22 cellular contexts compared by ENCODE assay signal in the genomic region with DNA sequence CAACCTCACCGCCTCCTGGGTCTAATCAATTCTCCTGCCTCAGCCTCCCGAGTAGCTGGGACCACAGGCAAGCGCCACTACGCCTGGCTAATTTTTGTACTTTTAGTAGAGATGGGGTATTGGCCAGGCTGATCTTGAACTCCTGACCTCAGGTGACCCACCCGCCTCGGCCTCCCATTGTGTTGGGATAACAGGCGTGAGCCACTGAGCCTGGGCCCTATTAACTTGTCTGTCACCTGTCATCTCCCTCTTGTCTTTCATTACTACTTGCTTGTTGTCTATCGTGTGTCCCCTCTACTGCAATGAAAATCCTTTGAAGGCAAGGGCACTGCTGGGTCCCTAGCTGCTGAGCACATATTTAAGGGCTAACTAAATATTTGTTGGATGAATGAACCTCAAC. TPM values are rescaled to one million over a fixed set of nuclear protein-coding genes. Genes with fewer than 3 reads are reported as not detected.
"Had no signal": no experiment of that assay in that cellular context is flagged by ENCODE, and none has a peak within 500 bp of the region (broad histone marks: within the 10 kb centered on the region; RNA-seq: fewer than 3 reads in every experiment).

No MANE protein-coding gene starts in this region.

- H3K4me3 Mint-ChIP-seq: activated B cell treated with CpG ODN at 0.5 μM for 24 hours; activated CD4-positive, alpha-beta memory T cell treated with anti-CD3 and anti-CD28 coated beads, Interleukin-2, amount 10 ng/mL, durations not matched to agents 7 days and 5 days; activated CD8-positive, alpha-beta memory T cell treated with anti-CD3 and anti-CD28 coated beads, Interleukin-2, amount 10 ng/mL, durations not matched to agents 7 days and 5 days; activated naive CD4-positive, alpha-beta T cell treated with anti-CD3 and anti-CD28 coated beads, Interleukin-2, amount 10 ng/mL, durations not matched to agents 7 days and 5 days; activated naive CD8-positive, alpha-beta T cell; activated naive CD8-positive, alpha-beta T cell treated with anti-CD3 and anti-CD28 coated beads, Interleukin-2, amount 50 U/mL, for 24 hours; brain; T-cell had no signal

- H3K4me3 ChIP-seq: Peyer's patch had no signal

- ATAC-seq: activated naive CD8-positive, alpha-beta T cell treated with anti-CD3 and anti-CD28 coated beads, Interleukin-2, amount 50 U/mL, for 24 hours; Right ventricle myocardium inferior; SK-N-SH treated with all-trans-retinoic acid at 6 μM for 48 hours had no signal

- H3K27ac ChIP-seq: Peyer's patch, VCaP had no signal

- H3K9me3 Mint-ChIP-seq: activated B cell treated with CpG ODN at 0.5 μM for 24 hours; activated CD4-positive, alpha-beta memory T cell treated with anti-CD3 and anti-CD28 coated beads, Interleukin-2, amount 10 ng/mL, durations not matched to agents 7 days and 5 days; activated naive CD4-positive, alpha-beta T cell treated with anti-CD3 and anti-CD28 coated beads, Interleukin-2, amount 10 ng/mL, durations not matched to agents 7 days and 5 days; activated naive CD8-positive, alpha-beta T cell treated with anti-CD3 and anti-CD28 coated beads, Interleukin-2, amount 50 U/mL, for 24 hours; T-cell had no signal

- DNase-seq: activated CD4-positive, CD25-positive, alpha-beta regulatory T cell treated with anti-CD3 and anti-CD28 coated beads, Interleukin-2, amount 50 U/mL, for 72 hours; activated CD8-positive, alpha-beta memory T cell treated with anti-CD3 and anti-CD28 coated beads for 24 hours; activated CD8-positive, alpha-beta memory T cell treated with anti-CD3 and anti-CD28 coated beads, Interleukin-2, amount 10 ng/mL, durations not matched to agents 7 days and 5 days; activated CD8-positive, alpha-beta memory T cell treated with anti-CD3 and anti-CD28 coated beads, Interleukin-2, amount 50 U/mL, for 48 hours; activated effector memory CD4-positive, alpha-beta T cell treated with Interleukin-2 at 50 U/mL for 16 hours; MV-4-11; NCI-H1436 treated with DMSO at 0.1 percent for 48 hours; NCI-H2029; NCI-H524 treated with DMSO at 0.1 percent for 48 hours; Peyer's patch; SIG-M5; T-helper 9 cell had no signal

- H3K36me3 Mint-ChIP-seq: activated CD8-positive, alpha-beta memory T cell treated with anti-CD3 and anti-CD28 coated beads, Interleukin-2, amount 10 ng/mL, durations not matched to agents 7 days and 5 days; activated naive CD4-positive, alpha-beta T cell treated with anti-CD3 and anti-CD28 coated beads, Interleukin-2, amount 10 ng/mL, durations not matched to agents 7 days and 5 days; activated naive CD8-positive, alpha-beta T cell; T-cell had no signal

- H3K9me3 ChIP-seq: Peyer's patch had no signal

- H3K36me3 ChIP-seq: Peyer's patch had no signal

- H3K27ac Mint-ChIP-seq: activated B cell treated with CpG ODN at 0.5 μM for 24 hours; activated CD4-positive, alpha-beta memory T cell treated with anti-CD3 and anti-CD28 coated beads, Interleukin-2, amount 10 ng/mL, durations not matched to agents 7 days and 5 days; activated CD8-positive, alpha-beta memory T cell treated with anti-CD3 and anti-CD28 coated beads, Interleukin-2, amount 10 ng/mL, durations not matched to agents 7 days and 5 days; activated naive CD4-positive, alpha-beta T cell treated with anti-CD3 and anti-CD28 coated beads, Interleukin-2, amount 10 ng/mL, durations not matched to agents 7 days and 5 days; activated naive CD8-positive, alpha-beta T cell; activated naive CD8-positive, alpha-beta T cell treated with anti-CD3 and anti-CD28 coated beads, Interleukin-2, amount 50 U/mL, for 24 hours; T-cell had no signal

- H3K27me3 Mint-ChIP-seq: brain had no signal

- H3K27me3 ChIP-seq: Peyer's patch had no signal

- H3K4me1 Mint-ChIP-seq: activated CD4-positive, alpha-beta memory T cell treated with anti-CD3 and anti-CD28 coated beads, Interleukin-2, amount 10 ng/mL, durations not matched to agents 7 days and 5 days; activated CD8-positive, alpha-beta memory T cell treated with anti-CD3 and anti-CD28 coated beads, Interleukin-2, amount 10 ng/mL, durations not matched to agents 7 days and 5 days; activated naive CD4-positive, alpha-beta T cell treated with anti-CD3 and anti-CD28 coated beads, Interleukin-2, amount 10 ng/mL, durations not matched to agents 7 days and 5 days; T-cell had no signal

RNA-seq across cellular contexts. Expression of a gene that starts 45.5 kb away (rescaled TPM):
- total RNA-seq: activated B cell treated with CpG ODN at 0.5 μM for 24 hours; activated CD4-positive, alpha-beta memory T cell treated with anti-CD3 and anti-CD28 coated beads, Interleukin-2, amount 10 ng/mL, durations not matched to agents 7 days and 5 days; activated CD8-positive, alpha-beta memory T cell treated with anti-CD3 and anti-CD28 coated beads, Interleukin-2, amount 10 ng/mL, durations not matched to agents 7 days and 5 days had no signal
